Comparison of ENCODE assay signal across 18 cellular contexts in the genomic region with DNA sequence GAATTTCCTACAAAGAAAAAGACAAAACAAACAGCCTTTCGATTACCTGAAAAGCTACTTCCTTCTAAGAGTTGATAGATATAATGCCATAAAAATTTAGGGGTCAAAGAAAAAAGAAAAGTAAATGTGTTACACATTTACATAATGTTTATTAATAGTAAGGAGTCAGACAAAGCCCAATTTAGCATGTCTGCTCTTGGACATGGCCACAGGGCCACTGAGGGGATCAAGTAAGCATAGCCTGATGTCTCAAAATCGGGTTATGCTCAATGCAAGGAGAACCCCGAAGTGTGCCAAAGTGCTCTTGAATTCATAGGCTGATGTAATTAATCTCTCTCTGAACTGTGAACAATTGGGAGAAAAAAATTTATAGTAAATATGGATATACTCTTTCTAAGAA.
A peak's percentile ranks its signal among the peaks of the same experiment; 100 is the strongest.
DNase-seq lines count a peak whose midpoint lies in the region; ATAC-seq and TF ChIP-seq lines count a peak whose summit lies in the region.
"Had no signal": no experiment of that assay in that cellular context is flagged by ENCODE, and none has a peak within 500 bp of the region (broad histone marks: within the 10 kb centered on the region; RNA-seq: fewer than 3 reads in every experiment).

No MANE protein-coding gene starts in this region.

- H3K27me3 ChIP-seq in GM23338 (ENCODE audit: insufficient read depth) (no peaks in the 10 kb centered on the region), IMR-90 (ENCODE audit: control insufficient read depth, insufficient read depth, low read length) (no peaks in the 10 kb centered on the region), WERI-Rb-1 (ENCODE audit: insufficient read depth, low read depth, severe bottlenecking) (no peaks in the 10 kb centered on the region)

- ATAC-seq in GM23338 = no peak
- no peak for ATAC-seq in IMR-90 (ENCODE audit: low read depth)
- no peak for ATAC-seq in activated CD8-positive, alpha-beta T cell treated with anti-CD3 and anti-CD28 coated beads, Interleukin-2, amount 10 ng/mL, durations not matched to agents 7 days and 5 days
- ATAC-seq: HCT116 had no signal

- H3K27me3 Mint-ChIP-seq in GM23338 (ENCODE audit: insufficient read depth, low read depth, poor library complexity) (no peaks in the 10 kb centered on the region), brain (no peaks in the 10 kb centered on the region), osteocyte (ENCODE audit: unreplicated experiment) (no peaks in the 10 kb centered on the region)
- H3K27me3 Mint-ChIP-seq in activated CD8-positive, alpha-beta T cell treated with anti-CD3 and anti-CD28 coated beads, Interleukin-2, amount 10 ng/mL, durations not matched to agents 7 days and 5 days (ENCODE audit: low read depth) = no peaks in the 10 kb centered on the region
- H3K27me3 Mint-ChIP-seq: CD4-positive, CD25-positive, alpha-beta regulatory T cell had no signal

- no CpG with 5 or more reads among the region's 3 CpGs for WGBS in IMR-90 (ENCODE audit: extremely low coverage in 2 of 2, insufficient read length in 1 of 2), 2 experiments

- 0 out of 2 replicates have a peak overlapping the region, but pooled peaks have one; percentile 3 for H3K23ac ChIP-seq in IMR-90 (ENCODE audit: low read depth, low read length)

- POLR2A ChIA-PET in IMR-90 (lab: Charles Lee; ENCODE audit: unreplicated experiment) = no interaction called here
- POLR2A ChIA-PET in activated CD8-positive, alpha-beta T cell treated with anti-CD3 and anti-CD28 coated beads, Interleukin-2, amount 10 ng/mL, durations not matched to agents 7 days and 5 days (lab: Charles Lee) = no interaction called here

- H2BK120ac ChIP-seq in IMR-90 (ENCODE audit: low read depth, low read length) = no peak overlapping the region

- peaks cover 17% of the 10 kb centered on the region for H3K4me1 ChIP-seq in GM23338 (ENCODE audit: insufficient read depth)
- peaks cover 9% of the 10 kb centered on the region for H3K4me1 ChIP-seq in IMR-90 (ENCODE audit: control insufficient read depth, insufficient read depth, low read length)

- no TSS peak for BruUV-seq in IMR-90 (replicated peaks; lab: Mats Ljungman, UMichigan)

- no peak overlapping the region for H4K5ac ChIP-seq in IMR-90 (ENCODE audit: low read depth, low read length)

- no peak overlapping the region for H3K56ac ChIP-seq in IMR-90 (ENCODE audit: extremely low read depth, insufficient read depth, low read length)

- no peak overlapping the region for H4K91ac ChIP-seq in IMR-90 (ENCODE audit: insufficient read depth, low read depth, low read length)

- H3K4me2 ChIP-seq in GM23338 (no peak overlapping the region), IMR-90 (ENCODE audit: low read depth, low read length) (no peak overlapping the region)

- TF ChIP-seq RAD21 in IMR-90 (IDR thresholded peaks at IDR 0.05; ENCODE audit: low read length) = no peak

- no peaks in the 10 kb centered on the region for H3F3A ChIP-seq in GM23338 (replicated peaks; ENCODE audit: low read depth)

- in situ Hi-C loops in IMR-90 (cut with MboI; ENCODE audit: low sequenced_read_pairs) = no loop called here

- H2BK5ac ChIP-seq in IMR-90 (ENCODE audit: low read depth, low read length, poor library complexity, severe bottlenecking) = no peak overlapping the region

- H3K36me3 Mint-ChIP-seq in GM23338 (ENCODE audit: low read depth) = peaks cover 15% of the 10 kb centered on the region
- peaks cover 66% of the 10 kb centered on the region for H3K36me3 Mint-ChIP-seq in brain
- peaks cover 26% of the 10 kb centered on the region for H3K36me3 Mint-ChIP-seq in osteocyte (ENCODE audit: unreplicated experiment)
- peaks cover 25% of the 10 kb centered on the region for H3K36me3 Mint-ChIP-seq in activated CD8-positive, alpha-beta T cell treated with anti-CD3 and anti-CD28 coated beads, Interleukin-2, amount 10 ng/mL, durations not matched to agents 7 days and 5 days (ENCODE audit: low read depth)

- H3K14ac ChIP-seq in IMR-90 (replicated peaks; ENCODE audit: low read depth, low read length) = no peak overlapping the region

- no peaks in the 10 kb centered on the region for H3K9me2 ChIP-seq in GM23338 (ENCODE audit: insufficient read depth)

- no peak overlapping the region for H3K4me3 ChIP-seq in GM23338
- no peak overlapping the region for H3K4me3 ChIP-seq in IMR-90 (ENCODE audit: insufficient read depth, low read depth, low read length)
- H3K4me3 ChIP-seq in WERI-Rb-1 (ENCODE audit: low read depth, low read length) = no peak overlapping the region

- H3K9ac ChIP-seq in IMR-90 (ENCODE audit: low read depth, low read length) = no peak overlapping the region

- peaks cover 3 to 49% of the 10 kb centered on the region in 2 experiments; a peak in 2 of 4 replicates for H3K79me1 ChIP-seq in IMR-90 (ENCODE audit: low read depth in 1 of 2, low read length in 2 of 2)

- intact Hi-C loops in IMR-90 (cut with micrococcal nuclease) = loop anchor here (5.0 to 10.0 kb wide), 2 partner anchors 59 to 264 kb away; a partner anchor contains a TSS

- H3K4me1 Mint-ChIP-seq in GM23338 (peaks cover 27% of the 10 kb centered on the region; the same call in 2 of the 3 replicates), brain (peaks cover 93% of the 10 kb centered on the region), osteocyte (ENCODE audit: unreplicated experiment) (peaks cover 47% of the 10 kb centered on the region)
- H3K4me1 Mint-ChIP-seq in activated CD8-positive, alpha-beta T cell treated with anti-CD3 and anti-CD28 coated beads, Interleukin-2, amount 10 ng/mL, durations not matched to agents 7 days and 5 days (ENCODE audit: low read depth) = no peaks in the 10 kb centered on the region

- H2AK5ac ChIP-seq in IMR-90 (ENCODE audit: low read depth, low read length) = no peak overlapping the region

- H3K4me3 Mint-ChIP-seq in GM23338 (no peak overlapping the region), brain (peak overlapping the region in 1 of 5 experiments; percentile 15), osteocyte (ENCODE audit: unreplicated experiment) (no peak overlapping the region)
- H3K4me3 Mint-ChIP-seq in activated CD8-positive, alpha-beta T cell treated with anti-CD3 and anti-CD28 coated beads, Interleukin-2, amount 10 ng/mL, durations not matched to agents 7 days and 5 days = no peak overlapping the region

- H3K4ac ChIP-seq in IMR-90 (ENCODE audit: low read depth, low read length) = no peak overlapping the region

- DNase-seq in GM23338 (ENCODE audit: low spot score) = no peak
- no peak for DNase-seq in IMR-90
- no peak for DNase-seq in osteocyte (ENCODE audit: extremely low spot score, unreplicated experiment)
- DNase-seq in NCI-H82 (lab: John Stamatoyannopoulos, UW) = no peak
- DNase-seq in activated CD8-positive, alpha-beta T cell treated with anti-CD3 and anti-CD28 coated beads, Interleukin-2, amount 10 ng/mL, durations not matched to agents 7 days and 5 days = no peak
- no peak for DNase-seq in WERI-Rb-1
- DNase-seq in occipital lobe (lab: John Stamatoyannopoulos, UW) = no peak
- DNase-seq: CD4-positive, CD25-positive, alpha-beta regulatory T cell; MV-4-11; NCI-H1105 treated with DMSO at 0.1 percent for 48 hours; NCI-H2029 treated with DMSO at 0.1 percent for 48 hours; NCI-H2171 treated with DMSO at 0.1 percent for 48 hours; NCI-H446; NCI-H526; RPMI8226; SIG-M5 had no signal

- H3K9me3 Mint-ChIP-seq in GM23338 (no peaks in the 10 kb centered on the region), brain (no peaks in the 10 kb centered on the region), osteocyte (ENCODE audit: unreplicated experiment) (no peaks in the 10 kb centered on the region)
- no peaks in the 10 kb centered on the region for H3K9me3 Mint-ChIP-seq in activated CD8-positive, alpha-beta T cell treated with anti-CD3 and anti-CD28 coated beads, Interleukin-2, amount 10 ng/mL, durations not matched to agents 7 days and 5 days (ENCODE audit: insufficient read depth)
- H3K9me3 Mint-ChIP-seq: CD4-positive, CD25-positive, alpha-beta regulatory T cell had no signal

- H3K9me3 ChIP-seq in IMR-90 (ENCODE audit: control insufficient read depth, insufficient read depth, low read length) (no peaks in the 10 kb centered on the region), WERI-Rb-1 (ENCODE audit: severe bottlenecking) (no peaks in the 10 kb centered on the region)

- peak overlapping the region; percentile 20; the same call in 1 of the 2 replicates for H3K27ac Mint-ChIP-seq in GM23338
- H3K27ac Mint-ChIP-seq in brain = peak overlapping the region in 4 of 5 experiments; percentile 26 to 56 (median 38)
- peak overlapping the region; percentile 37 for H3K27ac Mint-ChIP-seq in osteocyte (ENCODE audit: unreplicated experiment)
- H3K27ac Mint-ChIP-seq in activated CD8-positive, alpha-beta T cell treated with anti-CD3 and anti-CD28 coated beads, Interleukin-2, amount 10 ng/mL, durations not matched to agents 7 days and 5 days = no peak overlapping the region

- peaks cover 9% of the 10 kb centered on the region for H3K9me1 ChIP-seq in IMR-90 (ENCODE audit: insufficient read depth, low read length)

- no peak overlapping the region for H2BK20ac ChIP-seq in IMR-90 (ENCODE audit: low read depth, low read length)

- H3K36me3 ChIP-seq in GM23338 (ENCODE audit: insufficient read depth) = no peaks in the 10 kb centered on the region
- peaks cover 12% of the 10 kb centered on the region for H3K36me3 ChIP-seq in IMR-90 (ENCODE audit: control insufficient read depth, insufficient read depth, low read length)
- peaks cover 39% of the 10 kb centered on the region for H3K36me3 ChIP-seq in WERI-Rb-1

- no peak overlapping the region for H2AK9ac ChIP-seq in IMR-90 (replicated peaks; ENCODE audit: low read depth, low read length, poor library complexity)

- H3K27ac ChIP-seq in GM23338 (ENCODE audit: low read depth) = 0 out of 2 replicates have a peak overlapping the region, but pooled peaks have one; percentile 23
- H3K27ac ChIP-seq in IMR-90 (ENCODE audit: insufficient read depth, low read length) = no peak overlapping the region
- no peak overlapping the region for H3K27ac ChIP-seq in WERI-Rb-1

- TF ChIP-seq POLR2A in IMR-90 (IDR thresholded peaks at IDR 0.05; ENCODE audit: low read depth, low read length) = no peak

- H3K18ac ChIP-seq in IMR-90 (ENCODE audit: low read depth, low read length) = no peak overlapping the region

- H4K20me1 ChIP-seq in GM23338 (replicated peaks; ENCODE audit: insufficient read depth) = peaks cover 53% of the 10 kb centered on the region
- peaks cover 98% of the 10 kb centered on the region for H4K20me1 ChIP-seq in IMR-90 (ENCODE audit: insufficient read depth, low read length)

- no peak overlapping the region for H2AFZ ChIP-seq in GM23338
- H2AFZ ChIP-seq in IMR-90 (replicated peaks; ENCODE audit: low read length, poor library complexity) = no peak overlapping the region

- H2BK15ac ChIP-seq in IMR-90 (ENCODE audit: low read depth, low read length) = no peak overlapping the region

- H3K79me2 ChIP-seq in GM23338 (replicated peaks; ENCODE audit: insufficient read depth) = peaks cover 100% of the 10 kb centered on the region

- no peak overlapping the region for H4K8ac ChIP-seq in IMR-90 (ENCODE audit: low read depth in 2 of 2, low read length in 2 of 2)

- dilution Hi-C loops in IMR-90 (cut with HindIII; ENCODE audit: low sequenced_read_pairs, unreplicated experiment) = no loop called here

- CTCF ChIA-PET in IMR-90 (lab: Yijun Ruan, JAX) = no interaction called here
- CTCF ChIA-PET in activated CD8-positive, alpha-beta T cell treated with anti-CD3 and anti-CD28 coated beads, Interleukin-2, amount 10 ng/mL, durations not matched to agents 7 days and 5 days (lab: Charles Lee) = no interaction called here

- TF ChIP-seq CTCF in GM23338 (conservative IDR thresholded peaks at IDR 0.05; ENCODE audit: low read depth in 2 of 2) (no peak), IMR-90 (conservative IDR thresholded peaks at IDR 0.05; ENCODE audit: low read depth, low read length) (no peak), brain (conservative IDR thresholded peaks at IDR 0.05) (no peak), osteocyte (IDR thresholded peaks at IDR 0.05) (no peak), WERI-Rb-1 (IDR thresholded peaks at IDR 0.05; ENCODE audit: low read depth, low read length) (no peak)
